Comparison of ENCODE assay signal across 2 cellular contexts in the genomic region with DNA sequence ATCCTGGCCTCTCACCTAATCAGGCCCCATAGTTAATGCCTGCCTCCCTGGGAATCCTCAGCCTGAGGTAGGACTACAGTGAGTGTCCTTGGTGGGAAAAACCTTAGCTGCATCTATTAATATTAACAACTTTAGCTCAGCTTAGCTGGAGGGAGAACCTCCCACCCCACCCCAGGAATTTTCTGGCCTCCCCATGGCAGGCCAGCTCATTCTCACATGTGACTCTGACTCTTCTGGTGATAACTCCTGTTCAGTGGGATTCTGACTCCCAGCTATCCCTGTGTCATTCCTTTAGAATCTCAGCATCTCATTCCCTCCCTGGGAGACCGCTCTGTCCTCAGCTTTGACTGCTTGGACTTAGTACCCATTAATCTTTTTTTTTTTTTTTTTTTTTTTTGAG.
TF ChIP-seq lines count a peak whose summit lies in the region.

No MANE protein-coding gene starts in this region.

TF ChIP-seq in A549, 52 proteins besides CTCF, POLR2A, EP300 and RAD21 (continued from another document):
- TF ChIP-seq, protein P1, sequence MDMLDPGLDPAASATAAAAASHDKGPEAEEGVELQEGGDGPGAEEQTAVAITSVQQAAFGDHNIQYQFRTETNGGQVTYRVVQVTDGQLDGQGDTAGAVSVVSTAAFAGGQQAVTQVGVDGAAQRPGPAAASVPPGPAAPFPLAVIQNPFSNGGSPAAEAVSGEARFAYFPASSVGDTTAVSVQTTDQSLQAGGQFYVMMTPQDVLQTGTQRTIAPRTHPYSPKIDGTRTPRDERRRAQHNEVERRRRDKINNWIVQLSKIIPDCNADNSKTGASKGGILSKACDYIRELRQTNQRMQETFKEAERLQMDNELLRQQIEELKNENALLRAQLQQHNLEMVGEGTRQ (IDR thresholded peaks at IDR 0.05) = no peak
- TF ChIP-seq KDM5A (IDR thresholded peaks at IDR 0.05) (no peak), NR3C1 (IDR thresholded peaks at IDR 0.05) (no peak), FOSL2 (IDR thresholded peaks at IDR 0.05) (no peak), FOSL2 (CRISPR knock-in tag; IDR thresholded peaks at IDR 0.05) (peak; percentile 14; the same call in 1 of the 2 replicates)

TF ChIP-seq in HEK293, 187 proteins besides CTCF, POLR2A, EP300 and RAD21 (continued from another document):
- TF ChIP-seq, protein P2, sequence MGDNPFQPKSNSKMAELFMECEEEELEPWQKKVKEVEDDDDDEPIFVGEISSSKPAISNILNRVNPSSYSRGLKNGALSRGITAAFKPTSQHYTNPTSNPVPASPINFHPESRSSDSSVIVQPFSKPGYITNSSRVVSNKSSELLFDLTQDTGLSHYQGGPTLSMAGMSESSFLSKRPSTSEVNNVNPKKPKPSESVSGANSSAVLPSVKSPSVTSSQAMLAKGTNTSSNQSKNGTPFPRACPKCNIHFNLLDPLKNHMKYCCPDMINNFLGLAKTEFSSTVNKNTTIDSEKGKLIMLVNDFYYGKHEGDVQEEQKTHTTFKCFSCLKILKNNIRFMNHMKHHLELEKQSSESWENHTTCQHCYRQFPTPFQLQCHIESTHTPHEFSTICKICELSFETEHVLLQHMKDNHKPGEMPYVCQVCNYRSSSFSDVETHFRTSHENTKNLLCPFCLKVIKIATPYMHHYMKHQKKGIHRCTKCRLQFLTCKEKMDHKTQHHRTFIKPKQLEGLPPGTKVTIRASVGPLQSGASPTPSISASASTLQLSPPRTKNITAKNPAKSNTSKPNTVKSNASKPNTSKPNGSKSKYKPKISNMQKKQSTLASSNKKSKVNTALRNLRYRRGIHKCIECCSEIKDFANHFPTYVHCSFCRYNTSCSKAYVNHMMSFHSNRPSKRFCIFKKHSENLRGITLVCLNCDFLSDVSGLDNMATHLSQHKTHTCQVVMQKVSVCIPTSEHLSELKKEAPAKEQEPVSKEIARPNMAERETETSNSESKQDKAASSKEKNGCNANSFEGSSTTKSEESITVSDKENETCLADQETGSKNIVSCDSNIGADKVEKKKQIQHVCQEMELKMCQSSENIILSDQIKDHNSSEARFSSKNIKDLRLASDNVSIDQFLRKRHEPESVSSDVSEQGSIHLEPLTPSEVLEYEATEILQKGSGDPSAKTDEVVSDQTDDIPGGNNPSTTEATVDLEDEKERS (tag by site-specific recombination; IDR thresholded peaks at IDR 0.05) = no peak
